ENCODE assay signal across 13 cellular contexts in the genomic region with DNA sequence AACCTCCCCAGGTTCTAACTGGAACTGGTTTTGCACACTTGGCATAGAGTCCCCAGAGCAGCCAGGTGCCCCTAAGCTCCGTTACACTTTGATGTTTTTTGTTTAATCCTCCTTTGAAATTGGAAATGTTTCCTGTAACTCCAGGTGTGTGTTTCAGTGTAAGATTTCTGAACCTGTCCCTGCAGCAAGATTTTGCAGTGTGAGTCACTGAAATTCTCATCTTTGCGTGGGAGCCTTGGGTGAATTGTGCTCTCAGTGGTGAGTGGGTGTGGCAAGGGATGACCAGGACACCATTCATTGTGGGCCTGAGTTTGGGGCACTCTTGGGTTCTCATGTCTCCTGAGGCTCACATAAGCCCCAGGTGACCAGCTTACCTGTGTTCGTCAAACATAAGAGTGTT. TPM values are rescaled to one million over a fixed set of nuclear protein-coding genes. Genes with fewer than 3 reads are reported as not detected.
DNase-seq lines count a peak whose midpoint lies in the region; ATAC-seq and TF ChIP-seq lines count a peak whose summit lies in the region.
"Had no signal": no experiment of that assay in that cellular context is flagged by ENCODE, and none has a peak within 500 bp of the region (broad histone marks: within the 10 kb centered on the region; RNA-seq: fewer than 3 reads in every experiment).

No MANE protein-coding gene starts in this region.

- POLR2A ChIA-PET in activated naive CD8-positive, alpha-beta T cell treated with anti-CD3 and anti-CD28 coated beads, Interleukin-2, amount 10 ng/mL, durations not matched to agents 7 days and 5 days (lab: Charles Lee), result no interaction called here

- H3K4me1 ChIP-seq in breast epithelium, result peaks cover 12 to 37% of the 10 kb centered on the region in 2 donors
- peaks cover 22 to 26% of the 10 kb centered on the region in 2 donors for H3K4me1 ChIP-seq in uterus
- H3K4me1 ChIP-seq in heart left ventricle, result peaks cover 0 to 96% (median 55%) of the 10 kb centered on the region in 12 donors

- H3K27ac ChIP-seq in breast epithelium (peak overlapping the region; percentile 96 to 98), uterus (peak overlapping the region; percentile 80 to 91), heart left ventricle (peak overlapping the region in 4 of 12 donors; percentile 9 to 99 (median 50))
- H3K27ac ChIP-seq: HL-60 had no signal

- H3K27me3 Mint-ChIP-seq in activated naive CD8-positive, alpha-beta T cell treated with anti-CD3 and anti-CD28 coated beads, Interleukin-2, amount 10 ng/mL, durations not matched to agents 7 days and 5 days, result no peaks in the 10 kb centered on the region
- H3K27me3 Mint-ChIP-seq in activated naive CD8-positive, alpha-beta T cell treated with anti-CD3 and anti-CD28 coated beads for 36 hours, result no peaks in the 10 kb centered on the region
- H3K27me3 Mint-ChIP-seq in osteocyte (ENCODE audit: unreplicated experiment), result no peaks in the 10 kb centered on the region

- H3K9me3 Mint-ChIP-seq in activated naive CD8-positive, alpha-beta T cell treated with anti-CD3 and anti-CD28 coated beads, Interleukin-2, amount 10 ng/mL, durations not matched to agents 7 days and 5 days, result no peaks in the 10 kb centered on the region
- H3K9me3 Mint-ChIP-seq in activated naive CD8-positive, alpha-beta T cell treated with anti-CD3 and anti-CD28 coated beads for 36 hours, result no peaks in the 10 kb centered on the region
- no peaks in the 10 kb centered on the region for H3K9me3 Mint-ChIP-seq in osteocyte (ENCODE audit: unreplicated experiment)
- H3K9me3 Mint-ChIP-seq: neural crest cell had no signal

- H3K27ac Mint-ChIP-seq in activated naive CD8-positive, alpha-beta T cell treated with anti-CD3 and anti-CD28 coated beads, Interleukin-2, amount 10 ng/mL, durations not matched to agents 7 days and 5 days, result peak overlapping the region; percentile 13
- H3K27ac Mint-ChIP-seq in activated naive CD8-positive, alpha-beta T cell treated with anti-CD3 and anti-CD28 coated beads for 36 hours, result no peak overlapping the region
- H3K27ac Mint-ChIP-seq in osteocyte (ENCODE audit: unreplicated experiment), result peak overlapping the region; percentile 100

- peak overlapping the region; percentile 25 for H3K4me3 Mint-ChIP-seq in activated naive CD8-positive, alpha-beta T cell treated with anti-CD3 and anti-CD28 coated beads, Interleukin-2, amount 10 ng/mL, durations not matched to agents 7 days and 5 days
- no peak overlapping the region for H3K4me3 Mint-ChIP-seq in activated naive CD8-positive, alpha-beta T cell treated with anti-CD3 and anti-CD28 coated beads for 36 hours
- H3K4me3 Mint-ChIP-seq in osteocyte (ENCODE audit: unreplicated experiment), result no peak overlapping the region
- H3K4me3 Mint-ChIP-seq: neural crest cell had no signal

- H3K4me3 ChIP-seq in breast epithelium, result no peak overlapping the region
- H3K4me3 ChIP-seq in uterus, result no peak overlapping the region
- no peak overlapping the region for H3K4me3 ChIP-seq in heart left ventricle
- H3K4me3 ChIP-seq: MG63 had no signal

- peaks cover 17% of the 10 kb centered on the region for H3K4me1 Mint-ChIP-seq in activated naive CD8-positive, alpha-beta T cell treated with anti-CD3 and anti-CD28 coated beads, Interleukin-2, amount 10 ng/mL, durations not matched to agents 7 days and 5 days
- peaks cover 28% of the 10 kb centered on the region for H3K4me1 Mint-ChIP-seq in activated naive CD8-positive, alpha-beta T cell treated with anti-CD3 and anti-CD28 coated beads for 36 hours
- peaks cover 59% of the 10 kb centered on the region for H3K4me1 Mint-ChIP-seq in osteocyte (ENCODE audit: unreplicated experiment)

- TF ChIP-seq CTCF in breast epithelium (IDR thresholded peaks at IDR 0.05) (no peak), osteocyte (IDR thresholded peaks at IDR 0.05) (no peak), uterus (IDR thresholded peaks at IDR 0.05) (no peak), heart left ventricle (IDR thresholded peaks at IDR 0.05) (no peak)

- WGBS in heart left ventricle, 4 donors, result 89 to 94% (median 91%) methylated on average over 3 of the region's 3 CpGs

- no peaks in the 10 kb centered on the region for H3K36me3 Mint-ChIP-seq in activated naive CD8-positive, alpha-beta T cell treated with anti-CD3 and anti-CD28 coated beads, Interleukin-2, amount 10 ng/mL, durations not matched to agents 7 days and 5 days
- H3K36me3 Mint-ChIP-seq in activated naive CD8-positive, alpha-beta T cell treated with anti-CD3 and anti-CD28 coated beads for 36 hours, result no peaks in the 10 kb centered on the region
- H3K36me3 Mint-ChIP-seq in osteocyte (ENCODE audit: unreplicated experiment), result peaks cover 6% of the 10 kb centered on the region

- DNase-seq in activated naive CD8-positive, alpha-beta T cell treated with anti-CD3 and anti-CD28 coated beads, Interleukin-2, amount 10 ng/mL, durations not matched to agents 7 days and 5 days, result no peak
- DNase-seq in activated naive CD8-positive, alpha-beta T cell treated with anti-CD3 and anti-CD28 coated beads for 36 hours, result no peak
- DNase-seq in breast epithelium (ENCODE audit: low spot score in 2 of 2) (no peak), osteocyte (ENCODE audit: extremely low spot score, unreplicated experiment) (no peak), uterus (no peak), heart left ventricle (no peak)
- DNase-seq: MG63, small intestine had no signal

- H3K27me3 ChIP-seq in breast epithelium (no peaks in the 10 kb centered on the region), uterus (no peaks in the 10 kb centered on the region), heart left ventricle (no peaks in the 10 kb centered on the region)
- H3K27me3 ChIP-seq: MG63 had no signal

- TF ChIP-seq POLR2A in breast epithelium (IDR thresholded peaks at IDR 0.05), result no peak
- TF ChIP-seq POLR2A in uterus (IDR thresholded peaks at IDR 0.05), result no peak
- TF ChIP-seq POLR2A in heart left ventricle (IDR thresholded peaks at IDR 0.05), result no peak

- H3K9me3 ChIP-seq in breast epithelium, result no peaks in the 10 kb centered on the region
- no peaks in the 10 kb centered on the region for H3K9me3 ChIP-seq in uterus
- no peaks in the 10 kb centered on the region for H3K9me3 ChIP-seq in heart left ventricle
- H3K9me3 ChIP-seq: MG63 had no signal

- ATAC-seq in activated naive CD8-positive, alpha-beta T cell treated with anti-CD3 and anti-CD28 coated beads, Interleukin-2, amount 10 ng/mL, durations not matched to agents 7 days and 5 days (ENCODE audit: low read depth), result no peak
- ATAC-seq in HG02763 (IDR thresholded peaks at IDR 0.05; ENCODE audit: unreplicated experiment), result no peak
- ATAC-seq in GM21423 (IDR thresholded peaks at IDR 0.05; ENCODE audit: unreplicated experiment), result no peak
- no peak for ATAC-seq in heart left ventricle
- ATAC-seq: left lobe of liver had no signal

- H3K36me3 ChIP-seq in breast epithelium (no peaks in the 10 kb centered on the region), uterus (no peaks in the 10 kb centered on the region), heart left ventricle (peaks cover 0 to 24% (median under 1%) of the 10 kb centered on the region in 9 donors)

- intact Hi-C loops in breast epithelium (cut with DNase I; ENCODE audit: low total_unique reads) (loop anchor here (2.0 to 10.0 kb wide), 2 partner anchors 52 to 56 kb away; no protein-coding TSS in a partner anchor), uterus (cut with DNase I; ENCODE audit: low total_unique reads) (no loop called here), heart left ventricle (cut with DNase I) (no loop called here)

RNA-seq across cellular contexts. Expression of gene CD9, which starts 18.3 kb away (rescaled TPM):
- 10 to 100 TPM in 1 of 2 experiments, 1 to 10 TPM in 1; 8.8 to 14.0 TPM for total RNA-seq in activated naive CD8-positive, alpha-beta T cell treated with anti-CD3 and anti-CD28 coated beads, Interleukin-2, amount 10 ng/mL, durations not matched to agents 7 days and 5 days
- 10 to 100 TPM; 16.2 to 18.1 TPM for total RNA-seq in activated naive CD8-positive, alpha-beta T cell treated with anti-CD3 and anti-CD28 coated beads for 36 hours
- total RNA-seq in breast epithelium, result 100 to 1,000 TPM in 2 of 3 donors, 10 to 100 TPM in 1; 91.1 to 436 (median 243) TPM
- 77.1 and 84.5 TPM in 2 replicates for total RNA-seq in osteocyte
- 100 to 1,000 TPM; 161 to 275 (median 207) TPM for total RNA-seq in uterus
- 10 to 100 TPM; 29.9 to 96.1 (median 54.7) TPM for total RNA-seq in heart left ventricle
- 10 to 100 TPM; 63.2 to 87.4 TPM for polyA plus RNA-seq in heart left ventricle
